In the genomic region with DNA sequence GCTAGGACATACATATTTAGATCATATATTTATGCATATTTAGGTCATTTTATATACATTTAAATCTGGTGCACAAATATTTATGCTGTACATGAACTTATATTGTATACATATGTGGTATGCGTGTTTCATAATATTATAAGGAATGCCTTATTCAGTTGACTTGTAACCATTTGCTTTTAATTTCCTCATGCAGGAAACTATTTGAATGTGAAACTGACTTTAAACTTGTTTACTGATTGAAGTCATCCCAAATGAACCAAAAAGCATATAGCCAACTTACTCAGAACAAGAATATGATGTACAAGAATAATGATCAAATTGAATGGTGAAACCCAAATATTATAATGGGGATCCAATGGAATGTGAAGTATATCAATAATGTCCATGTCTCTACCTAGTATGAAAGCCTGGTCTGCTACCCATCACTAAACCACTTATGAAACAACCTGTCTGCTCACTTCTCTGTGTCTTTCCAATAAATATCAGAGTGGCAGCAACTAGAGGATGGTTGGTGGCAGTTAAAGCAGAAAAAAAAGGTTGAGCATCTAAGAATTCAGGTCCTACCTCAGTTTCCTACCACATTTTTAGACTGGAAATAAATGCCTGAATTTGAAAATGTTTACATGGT, we compare ENCODE assay signal across 8 cellular contexts. TPM values are rescaled to one million over a fixed set of nuclear protein-coding genes. Genes with fewer than 3 reads are reported as not detected.
A peak's percentile ranks its signal among the peaks of the same experiment; 100 is the strongest.
DNase-seq lines count a peak whose midpoint lies in the region; ATAC-seq, FAIRE-seq and TF ChIP-seq lines count a peak whose summit lies in the region.

No MANE protein-coding gene starts in this region.

- no peaks in the 10 kb centered on the region for H4K20me1 ChIP-seq in keratinocyte (ENCODE audit: control insufficient read depth, extremely low read depth, insufficient read depth, low read length)

- ATAC-seq in GM21360 (IDR thresholded peaks at IDR 0.05; ENCODE audit: unreplicated experiment): peak; percentile 38

- H2AFZ ChIP-seq in keratinocyte (ENCODE audit: control insufficient read depth, low read length): peak overlapping the region; percentile 78

- H3K9me3 ChIP-seq in keratinocyte (ENCODE audit: control insufficient read depth, low read depth, low read length): no peaks in the 10 kb centered on the region

- H3K27ac ChIP-seq in HL-60 (replicated peaks) (peak overlapping the region; percentile 52), keratinocyte (ENCODE audit: control insufficient read depth, insufficient read depth, low read length) (peak overlapping the region; percentile 61)

- intact Hi-C loops in CD14-positive monocyte (cut with micrococcal nuclease): no loop called here

- H3K9me3 Mint-ChIP-seq in CD14-positive monocyte (peaks cover 0 to 2% (median 0%) of the 10 kb centered on the region in 7 donors), osteocyte (ENCODE audit: unreplicated experiment) (no peaks in the 10 kb centered on the region)

- peak overlapping the region; percentile 33 for H3K9ac ChIP-seq in keratinocyte (ENCODE audit: control insufficient read depth, extremely low read depth, insufficient read depth, low read length)

- peaks cover 10% of the 10 kb centered on the region for H3K4me1 ChIP-seq in keratinocyte (ENCODE audit: control insufficient read depth, extremely low read depth, insufficient read depth, low read length)

- no peaks in the 10 kb centered on the region for H3K79me2 ChIP-seq in keratinocyte (ENCODE audit: control insufficient read depth, insufficient read depth, low read length)

- H3K27me3 ChIP-seq in HL-60 (ENCODE audit: insufficient read depth, poor library complexity, severe bottlenecking): no peaks in the 10 kb centered on the region
- no peaks in the 10 kb centered on the region for H3K27me3 ChIP-seq in keratinocyte (ENCODE audit: control insufficient read depth, extremely low read depth, insufficient read depth, low read length)

- no peak for FAIRE-seq in keratinocyte (lab: Jason Lieb, UNC)

- DNase-seq in CD14-positive monocyte (ENCODE audit: low spot score) (no peak), HL-60 (ENCODE audit: low read depth in 1 of 2, low spot score in 1 of 2) (no peak), keratinocyte (ENCODE audit: low read depth, low spot score) (no peak), GDM1 (lab: John Stamatoyannopoulos, UW) (no peak), osteocyte (ENCODE audit: extremely low spot score, unreplicated experiment) (no peak), NAMALWA (ENCODE audit: low spot score) (no peak), DMS 273 treated with DMSO at 0.1 percent for 48 hours (lab: John Stamatoyannopoulos, UW) (no peak)

- no peaks in the 10 kb centered on the region for H3K9me1 ChIP-seq in keratinocyte (ENCODE audit: control insufficient read depth, extremely low read depth, insufficient read depth, low read length)

- peak overlapping the region; percentile 43 to 68 for H3K4me3 Mint-ChIP-seq in CD14-positive monocyte
- H3K4me3 Mint-ChIP-seq in osteocyte (ENCODE audit: unreplicated experiment): no peak overlapping the region

- H3K36me3 Mint-ChIP-seq in CD14-positive monocyte: peaks cover 0 to 4% of the 10 kb centered on the region in 2 donors
- no peaks in the 10 kb centered on the region for H3K36me3 Mint-ChIP-seq in osteocyte (ENCODE audit: unreplicated experiment)

- TF ChIP-seq CTCF in CD14-positive monocyte (IDR thresholded peaks at IDR 0.05): no peak
- TF ChIP-seq CTCF in HL-60 (IDR thresholded peaks at IDR 0.05; ENCODE audit: insufficient read depth, low read length): no peak
- no peak for TF ChIP-seq CTCF in keratinocyte (optimal IDR thresholded peaks at IDR 0.05 in 1 of 3, IDR thresholded peaks at IDR 0.05 in 1 of 3, conservative IDR thresholded peaks at IDR 0.05 in 1 of 3; ENCODE audit: extremely low read depth in 1 of 3, insufficient read depth in 2 of 3, low read length in 3 of 3)
- TF ChIP-seq CTCF in osteocyte (IDR thresholded peaks at IDR 0.05): no peak

- H3K4me2 ChIP-seq in keratinocyte (ENCODE audit: control insufficient read depth, extremely low read depth, insufficient read depth, low read depth, low read length): peak overlapping the region; percentile 79

- H3K4me3 ChIP-seq in HL-60 (replicated peaks; ENCODE audit: insufficient read depth, low read length) (peak overlapping the region; percentile 38), keratinocyte (ENCODE audit: control insufficient read depth in 2 of 3, extremely low read depth in 1 of 3, insufficient read depth in 2 of 3, low read depth in 1 of 3, low read length in 3 of 3) (peak overlapping the region in 2 of 3 experiments; percentile 48 to 51)

- dilution Hi-C loops in keratinocyte (cut with MboI; ENCODE audit: extremely low pct_ligation_motif_present, low sequenced_read_pairs): no loop called here

- H3K4me1 Mint-ChIP-seq in CD14-positive monocyte: peaks cover 14% of the 10 kb centered on the region
- no peaks in the 10 kb centered on the region for H3K4me1 Mint-ChIP-seq in osteocyte (ENCODE audit: unreplicated experiment)

- H3K27ac Mint-ChIP-seq in CD14-positive monocyte (peak overlapping the region; percentile 52 to 90 (median 82)), osteocyte (ENCODE audit: unreplicated experiment) (no peak overlapping the region)

- H3K27me3 Mint-ChIP-seq in CD14-positive monocyte (ENCODE audit: low read depth in 3 of 3) (peaks cover 0 to 1% (median 0%) of the 10 kb centered on the region in 3 donors), osteocyte (ENCODE audit: unreplicated experiment) (no peaks in the 10 kb centered on the region)

- H3K36me3 ChIP-seq in keratinocyte (ENCODE audit: control insufficient read depth in 2 of 2, extremely low read depth in 1 of 2, insufficient read depth in 2 of 2, low read length in 2 of 2): no peaks in the 10 kb centered on the region

RNA-seq across cellular contexts. Expression of a gene that starts 38.3 kb away (rescaled TPM):
- polyA plus RNA-seq in CD14-positive monocyte (10 to 100 TPM in 1 of 2 donors, 1 to 10 TPM in 1; 7.9 to 10.1 TPM), keratinocyte (1.4 to 2.9 TPM (median 2.6 TPM) in 3 replicates)
- polyA plus RNA-seq in keratinocyte (2011; ENCODE audit: low read depth): 9.8 TPM
- polyA plus RNA-seq in keratinocyte (2011; cell fraction: cytosol; rRNA removed): 1.0 and 1.5 TPM in 2 replicates
- polyA plus RNA-seq in keratinocyte (2011; cell fraction: nucleus; rRNA removed): 2.4 and 2.5 TPM in 2 replicates
- 1.7 and 4.0 TPM in 2 replicates for polyA plus RNA-seq in keratinocyte (2012; ENCODE audit: low replicate concordance)
- 0.62 to 3.0 TPM (median 1.5 TPM) in 3 replicates for polyA minus RNA-seq in keratinocyte
- polyA minus RNA-seq in keratinocyte (2011; cell fraction: cytosol; rRNA and poly(A)+ RNA removed): 1.9 TPM
- 2.0 and 6.7 TPM in 2 replicates for polyA minus RNA-seq in keratinocyte (2011; cell fraction: nucleus; rRNA and poly(A)+ RNA removed)
- 2.6 and 3.4 TPM in 2 replicates for total RNA-seq in osteocyte
